ENCODE assay signal across 14 cellular contexts in genomic region chr16:57797216-57797525, GRCh38. TPM values are rescaled to one million over a fixed set of nuclear protein-coding genes. Genes with fewer than 3 reads are reported as not detected.
A peak's percentile ranks its signal among the peaks of the same experiment; 100 is the strongest.
DNase-seq lines count a peak whose midpoint lies in the region; ATAC-seq, FAIRE-seq and TF ChIP-seq lines count a peak whose summit lies in the region.
"Had no signal": no experiment of that assay in that cellular context is flagged by ENCODE, and none has a peak within 500 bp of the region (broad histone marks: within the 10 kb centered on the region; RNA-seq: fewer than 3 reads in every experiment).

No MANE protein-coding gene starts in this region.

- H3K4me1 Mint-ChIP-seq in GM23338, result peaks cover 46% of the 10 kb centered on the region
- H3K4me1 Mint-ChIP-seq in naive thymus-derived CD4-positive, alpha-beta T cell, result peaks cover 13 to 29% (median 23%) of the 10 kb centered on the region in 7 donors

- peaks cover 12% of the 10 kb centered on the region for H3K27me3 ChIP-seq in GM23338 (ENCODE audit: insufficient read depth)
- no peaks in the 10 kb centered on the region for H3K27me3 ChIP-seq in bronchial epithelial cell (ENCODE audit: control insufficient read depth, insufficient read depth, low read length)
- no peaks in the 10 kb centered on the region for H3K27me3 ChIP-seq in layer of hippocampus (ENCODE audit: control insufficient read depth, insufficient read depth, low read length)
- H3K27me3 ChIP-seq in gastrocnemius medialis, result no peaks in the 10 kb centered on the region
- peaks cover 0 to 5% of the 10 kb centered on the region in 2 donors for H3K27me3 ChIP-seq in naive thymus-derived CD4-positive, alpha-beta T cell (ENCODE audit: control insufficient read depth in 2 of 2, insufficient read depth in 2 of 2, low read length in 2 of 2)

- ATAC-seq in GM23338 (no peak), gastrocnemius medialis (peak; percentile 3 to 21), GM18520 (IDR thresholded peaks at IDR 0.05; ENCODE audit: unreplicated experiment) (no peak)
- no peak for ATAC-seq in naive thymus-derived CD4-positive, alpha-beta T cell

- H3K27me3 Mint-ChIP-seq in GM23338 (ENCODE audit: insufficient read depth, low read depth, poor library complexity), result peaks cover 23% of the 10 kb centered on the region
- peaks cover 0 to 30% (median 5%) of the 10 kb centered on the region in 5 donors for H3K27me3 Mint-ChIP-seq in naive thymus-derived CD4-positive, alpha-beta T cell

- no peaks in the 10 kb centered on the region; the same call in 1 of the 2 replicates for H4K20me1 ChIP-seq in GM23338 (replicated peaks; ENCODE audit: insufficient read depth)

- CTCF ChIA-PET in naive thymus-derived CD4-positive, alpha-beta T cell (lab: Charles Lee), result no interaction called here

- peak overlapping the region; percentile 80 for H3K4me2 ChIP-seq in GM23338
- H3K4me2 ChIP-seq: SK-N-SH had no signal

- FAIRE-seq in bronchial epithelial cell (lab: Jason Lieb, UNC), result no peak
- FAIRE-seq: GM12891 had no signal

- DNase-seq in GM23338 (ENCODE audit: low spot score) (no peak), bronchial epithelial cell (ENCODE audit: low read depth) (no peak), gastrocnemius medialis (no peak), lower leg skin (ENCODE audit: low spot score in 2 of 2) (no peak), UCSD-AML1 (lab: John Stamatoyannopoulos, UW; ENCODE audit: unreplicated experiment) (no peak)
- no peak for DNase-seq in naive thymus-derived CD4-positive, alpha-beta T cell
- DNase-seq: activated naive CD4-positive, alpha-beta T cell treated with anti-CD3 and anti-CD28 coated beads for 36 hours; C1 segment of cervical spinal cord; erythroblast; NCI-H2227 treated with DMSO at 0.1 percent for 48 hours; SK-N-SH had no signal

- peaks cover 4% of the 10 kb centered on the region; the same call in 1 of the 2 replicates for H3F3A ChIP-seq in GM23338 (replicated peaks; ENCODE audit: low read depth)

- H3K36me3 ChIP-seq in GM23338 (ENCODE audit: insufficient read depth) (no peaks in the 10 kb centered on the region), bronchial epithelial cell (ENCODE audit: control insufficient read depth, insufficient read depth, low read length) (no peaks in the 10 kb centered on the region), gastrocnemius medialis (no peaks in the 10 kb centered on the region)
- H3K36me3 ChIP-seq in naive thymus-derived CD4-positive, alpha-beta T cell (ENCODE audit: control insufficient read depth in 2 of 3, insufficient read depth in 3 of 3, low read length in 3 of 3), result no peaks in the 10 kb centered on the region

- H3K79me2 ChIP-seq in GM23338 (replicated peaks; ENCODE audit: insufficient read depth), result no peaks in the 10 kb centered on the region

- H3K4me1 ChIP-seq in GM23338 (ENCODE audit: insufficient read depth) (peaks cover 34% of the 10 kb centered on the region), gastrocnemius medialis (peaks cover 44 to 55% of the 10 kb centered on the region in 2 donors)
- H3K4me1 ChIP-seq in naive thymus-derived CD4-positive, alpha-beta T cell (ENCODE audit: control insufficient read depth in 2 of 2, insufficient read depth in 2 of 2, low read length in 2 of 2), result peaks cover 0 to 4% of the 10 kb centered on the region in 2 donors

- H3K4me3 Mint-ChIP-seq in GM23338, result 0 out of 3 replicates have a peak overlapping the region, but pooled peaks have one; percentile 71
- H3K4me3 Mint-ChIP-seq in naive thymus-derived CD4-positive, alpha-beta T cell, result no peak overlapping the region
- H3K4me3 Mint-ChIP-seq: activated naive CD4-positive, alpha-beta T cell treated with anti-CD3 and anti-CD28 coated beads for 36 hours had no signal

- H3K9me2 ChIP-seq in GM23338 (ENCODE audit: insufficient read depth), result no peaks in the 10 kb centered on the region
- H3K9me2 ChIP-seq: SK-N-SH had no signal

- H3K9me3 Mint-ChIP-seq in GM23338, result no peaks in the 10 kb centered on the region
- H3K9me3 Mint-ChIP-seq in naive thymus-derived CD4-positive, alpha-beta T cell, result peaks cover 0 to 1% (median 0%) of the 10 kb centered on the region in 11 donors
- H3K9me3 Mint-ChIP-seq: activated naive CD4-positive, alpha-beta T cell treated with anti-CD3 and anti-CD28 coated beads for 36 hours had no signal

- no peak overlapping the region; the same call in 1 of the 2 replicates for H2AFZ ChIP-seq in GM23338

- POLR2A ChIA-PET in naive thymus-derived CD4-positive, alpha-beta T cell (lab: Charles Lee), result no interaction called here

- H3K27ac ChIP-seq in GM23338 (ENCODE audit: low read depth) (no peak overlapping the region), layer of hippocampus (ENCODE audit: low read depth, low read length) (peak overlapping the region; percentile 30), gastrocnemius medialis (peak overlapping the region; percentile 71 to 90 (median 76))
- H3K27ac ChIP-seq in naive thymus-derived CD4-positive, alpha-beta T cell (ENCODE audit: low read depth, low read length), result no peak overlapping the region

- no peaks in the 10 kb centered on the region for H3K9me3 ChIP-seq in gastrocnemius medialis
- no peaks in the 10 kb centered on the region for H3K9me3 ChIP-seq in naive thymus-derived CD4-positive, alpha-beta T cell (ENCODE audit: control insufficient read depth in 2 of 3, low read length in 3 of 3)
- H3K9me3 ChIP-seq: SK-N-SH had no signal

- H3K27ac Mint-ChIP-seq in GM23338, result no peak overlapping the region
- no peak overlapping the region for H3K27ac Mint-ChIP-seq in naive thymus-derived CD4-positive, alpha-beta T cell
- H3K27ac Mint-ChIP-seq: activated naive CD4-positive, alpha-beta T cell treated with anti-CD3 and anti-CD28 coated beads for 36 hours had no signal

- in situ Hi-C loops in gastrocnemius medialis (cut with MboI; ENCODE audit: low sequenced_read_pairs in 4 of 4), result no loop called here

- WGBS in lower leg skin, 2 donors, result 79 to 86% methylated on average over 12 of the region's 13 CpGs

- intact Hi-C loops in gastrocnemius medialis (cut with DNase I; ENCODE audit: low total_unique reads) (no loop called here), lower leg skin (cut with DNase I; ENCODE audit: low total_unique reads) (no loop called here)
- intact Hi-C loops in naive thymus-derived CD4-positive, alpha-beta T cell (cut with micrococcal nuclease), result no loop called here

- H3K36me3 Mint-ChIP-seq in GM23338 (ENCODE audit: low read depth), result no peaks in the 10 kb centered on the region; the same call in 2 of the 3 replicates
- H3K36me3 Mint-ChIP-seq in naive thymus-derived CD4-positive, alpha-beta T cell, result no peaks in the 10 kb centered on the region

- TF ChIP-seq POLR2A in gastrocnemius medialis (IDR thresholded peaks at IDR 0.05), result no peak
- no peak for TF ChIP-seq POLR2A in lower leg skin (IDR thresholded peaks at IDR 0.05)

- H3K4me3 ChIP-seq in GM23338 (peak overlapping the region; percentile 55; the same call in 1 of the 2 replicates), bronchial epithelial cell (ENCODE audit: low read depth, low read length) (peak overlapping the region; percentile 38), gastrocnemius medialis (peak overlapping the region in 3 of 4 donors; percentile 30 to 34 (median 30)), lower leg skin (ENCODE audit: low read depth, poor library complexity, severe bottlenecking) (no peak overlapping the region)
- H3K4me3 ChIP-seq in naive thymus-derived CD4-positive, alpha-beta T cell (ENCODE audit: low read length), result no peak overlapping the region

- no peak for TF ChIP-seq CTCF in GM23338 (conservative IDR thresholded peaks at IDR 0.05; ENCODE audit: low read depth in 2 of 2)
- TF ChIP-seq CTCF in bronchial epithelial cell (IDR thresholded peaks at IDR 0.05; ENCODE audit: insufficient read depth, low read length, severe bottlenecking), result no peak
- no peak for TF ChIP-seq CTCF in gastrocnemius medialis (IDR thresholded peaks at IDR 0.05 in 4 of 5, conservative IDR thresholded peaks at IDR 0.05 in 1 of 5)
- TF ChIP-seq CTCF in lower leg skin (IDR thresholded peaks at IDR 0.05), result no peak

TF ChIP-seq in GM23338, 12 proteins besides CTCF, POLR2A, EP300 and RAD21 (continues in another document):
- TF ChIP-seq ZNF114 (CRISPR knock-in tag; IDR thresholded peaks at IDR 0.05) (no peak), CREB1 (CRISPR knock-in tag; IDR thresholded peaks at IDR 0.05; ENCODE audit: low read depth) (no peak), JUNB (IDR thresholded peaks at IDR 0.05; ENCODE audit: unreplicated experiment) (no peak), NANOG (IDR thresholded peaks at IDR 0.05; ENCODE audit: borderline replicate concordance) (no peak), ZNF331 (CRISPR knock-in tag; IDR thresholded peaks at IDR 0.05; ENCODE audit: low read depth) (no peak), EZH2phosphoT487 (IDR thresholded peaks at IDR 0.05; ENCODE audit: unreplicated experiment) (no peak), POLR2AphosphoS5 (IDR thresholded peaks at IDR 0.05; ENCODE audit: low read depth) (no peak)
- TF ChIP-seq, protein P1, sequence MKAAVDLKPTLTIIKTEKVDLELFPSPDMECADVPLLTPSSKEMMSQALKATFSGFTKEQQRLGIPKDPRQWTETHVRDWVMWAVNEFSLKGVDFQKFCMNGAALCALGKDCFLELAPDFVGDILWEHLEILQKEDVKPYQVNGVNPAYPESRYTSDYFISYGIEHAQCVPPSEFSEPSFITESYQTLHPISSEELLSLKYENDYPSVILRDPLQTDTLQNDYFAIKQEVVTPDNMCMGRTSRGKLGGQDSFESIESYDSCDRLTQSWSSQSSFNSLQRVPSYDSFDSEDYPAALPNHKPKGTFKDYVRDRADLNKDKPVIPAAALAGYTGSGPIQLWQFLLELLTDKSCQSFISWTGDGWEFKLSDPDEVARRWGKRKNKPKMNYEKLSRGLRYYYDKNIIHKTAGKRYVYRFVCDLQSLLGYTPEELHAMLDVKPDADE (IDR thresholded peaks at IDR 0.05), result no peak

RNA-seq across cellular contexts. Expression of gene KIFC3, which starts 5.1 kb away (rescaled TPM):
- total RNA-seq in GM23338 (2014; rRNA removed; shearing (Covaris generic)), result 11.5 and 12.5 TPM in 2 replicates
- 4.4 and 6.6 TPM in 2 replicates for polyA plus RNA-seq in GM23338 (2016; fragmentation: Nextera tagmentation; extraction: Ambion mirVana)
- total RNA-seq in bronchial epithelial cell (34.8 and 35.8 TPM in 2 replicates), gastrocnemius medialis (10 to 100 TPM in 1 of 4 donors, 1 to 10 TPM in 3; 2.1 to 12.0 (median 3.2) TPM), lower leg skin (100 to 1,000 TPM; 116 to 206 (median 164) TPM)
- total RNA-seq in naive thymus-derived CD4-positive, alpha-beta T cell, result 1 to 10 TPM in 2 of 5 experiments, under 1 TPM in 2, not detected in 1; 0.73 to 9.2 (median 1.6) TPM
- not detected for polyA plus RNA-seq in naive thymus-derived CD4-positive, alpha-beta T cell

Comparison
In these comparisons a context has a peak if more than half of its experiments do, and no peak if none do; other contexts are left out.
1. ATAC-seq: peak in gastrocnemius medialis (2 of 2); none in GM23338 (single experiment), naive thymus-derived CD4-positive, alpha-beta T cell (single experiment) and GM18520 (single experiment).
2. H3K27ac ChIP-seq: peak in layer of hippocampus (single experiment) and gastrocnemius medialis (4 of 4); none in GM23338 (single experiment) and naive thymus-derived CD4-positive, alpha-beta T cell (single experiment).
3. H3K4me3 ChIP-seq: peak in GM23338 (single experiment), bronchial epithelial cell (single experiment) and gastrocnemius medialis (3 of 4); none in lower leg skin (single experiment) and naive thymus-derived CD4-positive, alpha-beta T cell (single experiment).